ENCODE assay signal across 8 cellular contexts in genomic region chr15:73051811-73052678, GRCh38. TPM values are rescaled to one million over a fixed set of nuclear protein-coding genes. Genes with fewer than 3 reads are reported as not detected.
DNase-seq lines count a peak whose midpoint lies in the region; ATAC-seq and TF ChIP-seq lines count a peak whose summit lies in the region.

A gene with protein sequence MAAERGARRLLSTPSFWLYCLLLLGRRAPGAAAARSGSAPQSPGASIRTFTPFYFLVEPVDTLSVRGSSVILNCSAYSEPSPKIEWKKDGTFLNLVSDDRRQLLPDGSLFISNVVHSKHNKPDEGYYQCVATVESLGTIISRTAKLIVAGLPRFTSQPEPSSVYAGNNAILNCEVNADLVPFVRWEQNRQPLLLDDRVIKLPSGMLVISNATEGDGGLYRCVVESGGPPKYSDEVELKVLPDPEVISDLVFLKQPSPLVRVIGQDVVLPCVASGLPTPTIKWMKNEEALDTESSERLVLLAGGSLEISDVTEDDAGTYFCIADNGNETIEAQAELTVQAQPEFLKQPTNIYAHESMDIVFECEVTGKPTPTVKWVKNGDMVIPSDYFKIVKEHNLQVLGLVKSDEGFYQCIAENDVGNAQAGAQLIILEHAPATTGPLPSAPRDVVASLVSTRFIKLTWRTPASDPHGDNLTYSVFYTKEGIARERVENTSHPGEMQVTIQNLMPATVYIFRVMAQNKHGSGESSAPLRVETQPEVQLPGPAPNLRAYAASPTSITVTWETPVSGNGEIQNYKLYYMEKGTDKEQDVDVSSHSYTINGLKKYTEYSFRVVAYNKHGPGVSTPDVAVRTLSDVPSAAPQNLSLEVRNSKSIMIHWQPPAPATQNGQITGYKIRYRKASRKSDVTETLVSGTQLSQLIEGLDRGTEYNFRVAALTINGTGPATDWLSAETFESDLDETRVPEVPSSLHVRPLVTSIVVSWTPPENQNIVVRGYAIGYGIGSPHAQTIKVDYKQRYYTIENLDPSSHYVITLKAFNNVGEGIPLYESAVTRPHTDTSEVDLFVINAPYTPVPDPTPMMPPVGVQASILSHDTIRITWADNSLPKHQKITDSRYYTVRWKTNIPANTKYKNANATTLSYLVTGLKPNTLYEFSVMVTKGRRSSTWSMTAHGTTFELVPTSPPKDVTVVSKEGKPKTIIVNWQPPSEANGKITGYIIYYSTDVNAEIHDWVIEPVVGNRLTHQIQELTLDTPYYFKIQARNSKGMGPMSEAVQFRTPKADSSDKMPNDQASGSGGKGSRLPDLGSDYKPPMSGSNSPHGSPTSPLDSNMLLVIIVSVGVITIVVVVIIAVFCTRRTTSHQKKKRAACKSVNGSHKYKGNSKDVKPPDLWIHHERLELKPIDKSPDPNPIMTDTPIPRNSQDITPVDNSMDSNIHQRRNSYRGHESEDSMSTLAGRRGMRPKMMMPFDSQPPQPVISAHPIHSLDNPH (N-terminal part only) (plus strand): TSS chr15:73052463. CDS start chr15:73052676, 213 bp downstream.

- H3K9me3 ChIP-seq in MM.1S (replicated peaks; ENCODE audit: insufficient read depth, low read length) (no peaks in the 10 kb centered on the region), SK-N-SH (no peaks in the 10 kb centered on the region), neutrophil (no peaks in the 10 kb centered on the region), subcutaneous abdominal adipose tissue (ENCODE audit: control insufficient read depth in 5 of 5, low read length in 5 of 5) (no peaks in the 10 kb centered on the region)

- H3K9me2 ChIP-seq in MM.1S (replicated peaks; ENCODE audit: insufficient read depth, low read length) (no peaks in the 10 kb centered on the region), SK-N-SH (no peaks in the 10 kb centered on the region)

- no peak within 1 kb of the TSS for H3K27ac Mint-ChIP-seq in activated naive CD4-positive, alpha-beta T cell treated with anti-CD3 and anti-CD28 coated beads, Interleukin-2, amount 50 U/mL, for 72 hours

- H3F3A ChIP-seq in MM.1S (ENCODE audit: insufficient read depth, low read length) (peaks cover 4% of the 10 kb centered on the region; the same call in 1 of the 2 replicates), SK-N-SH (replicated peaks; ENCODE audit: insufficient read depth) (no peaks in the 10 kb centered on the region)

- H3K9me3 Mint-ChIP-seq in activated naive CD4-positive, alpha-beta T cell treated with anti-CD3 and anti-CD28 coated beads, Interleukin-2, amount 50 U/mL, for 72 hours = no peaks in the 10 kb centered on the region

- TF ChIP-seq RAD21 in SK-N-SH (IDR thresholded peaks at IDR 0.05; ENCODE audit: low read length) = no peak

- 0% methylated on average over 17 of the region's 110 CpGs for WGBS in SK-N-SH (ENCODE audit: low lambda C conversion rate)

- 0 out of 4 replicates have a peak, but pooled peaks of 1 of the 2 experiments have one; percentile 8 for TF ChIP-seq EP300 in SK-N-SH (IDR thresholded peaks at IDR 0.05; ENCODE audit: borderline replicate concordance in 1 of 2, low read depth in 1 of 2, low read length in 1 of 2)

- H3K4me1 ChIP-seq in MM.1S (ENCODE audit: low read length) = peaks cover 11% of the 10 kb centered on the region; the same call in 1 of the 2 replicates
- H3K4me1 ChIP-seq in SK-N-SH (ENCODE audit: control insufficient read depth in 1 of 2, insufficient read depth in 2 of 2, low read depth in 1 of 2, low read length in 1 of 2) = peaks cover 0 to 5% of the 10 kb centered on the region in 2 experiments; a peak in 2 of 4 replicates
- peaks cover 0 to 8% of the 10 kb centered on the region in 2 experiments for H3K4me1 ChIP-seq in neutrophil (ENCODE audit: control insufficient read depth in 1 of 2, insufficient read depth in 1 of 2, low read depth in 1 of 2, low read length in 1 of 2)
- peaks cover 0 to 21% (median 16%) of the 10 kb centered on the region in 5 donors for H3K4me1 ChIP-seq in subcutaneous abdominal adipose tissue (ENCODE audit: control insufficient read depth in 5 of 5, insufficient read depth in 5 of 5, low read length in 5 of 5)

- no peaks in the 10 kb centered on the region for H3K36me3 ChIP-seq in MM.1S (replicated peaks; ENCODE audit: insufficient read depth, low read length)
- H3K36me3 ChIP-seq in SK-N-SH (replicated peaks in 1 of 2; ENCODE audit: control insufficient read depth in 1 of 2, insufficient read depth in 2 of 2, low read length in 1 of 2) = no peaks in the 10 kb centered on the region
- no peaks in the 10 kb centered on the region for H3K36me3 ChIP-seq in neutrophil
- no peaks in the 10 kb centered on the region for H3K36me3 ChIP-seq in subcutaneous abdominal adipose tissue (ENCODE audit: control insufficient read depth in 5 of 5, insufficient read depth in 5 of 5, low read length in 5 of 5)

- no peaks in the 10 kb centered on the region for H3K27me3 ChIP-seq in MM.1S (replicated peaks; ENCODE audit: insufficient read depth, low read length)
- no peaks in the 10 kb centered on the region for H3K27me3 ChIP-seq in SK-N-SH (ENCODE audit: insufficient read depth)
- H3K27me3 ChIP-seq in neutrophil = peaks cover 100% of the 10 kb centered on the region
- peaks cover 0 to 12% (median 0%) of the 10 kb centered on the region in 5 donors for H3K27me3 ChIP-seq in subcutaneous abdominal adipose tissue (ENCODE audit: control insufficient read depth in 5 of 5, insufficient read depth in 4 of 5, low read length in 5 of 5)

- DNase-seq in Caki2 (ENCODE audit: low read depth) = peak; percentile 90
- DNase-seq in MM.1S = peak; percentile 87
- DNase-seq in SK-N-SH = peak; percentile 97
- DNase-seq in activated naive CD4-positive, alpha-beta T cell treated with anti-CD3 and anti-CD28 coated beads, Interleukin-2, amount 50 U/mL, for 72 hours (ENCODE audit: low spot score in 2 of 2) = peak; percentile 77 to 78
- peak; percentile 94 for DNase-seq in globus pallidus (ENCODE audit: low spot score)

- in situ Hi-C loops in Caki2 (cut with HindIII; ENCODE audit: low pct_unique_long_range_greater_than_20kb, low sequenced_read_pairs) = no loop called here

- peak; percentile 49 for ATAC-seq in GM21825 (IDR thresholded peaks at IDR 0.05; ENCODE audit: unreplicated experiment)
- ATAC-seq in activated naive CD4-positive, alpha-beta T cell treated with anti-CD3 and anti-CD28 coated beads, Interleukin-2, amount 50 U/mL, for 72 hours = peak; percentile 82 to 84

- POLR2A ChIA-PET in SK-N-SH (lab: Yijun Ruan, JAX) = no interaction called here

- H2AFZ ChIP-seq in MM.1S (ENCODE audit: low read length) (peak within 1 kb of the TSS; percentile 98), SK-N-SH (ENCODE audit: low read depth) (peak within 1 kb of the TSS; percentile 96)

- H3K79me2 ChIP-seq in MM.1S (ENCODE audit: low read length) (peaks cover 36% of the 10 kb centered on the region), SK-N-SH (ENCODE audit: insufficient read depth) (no peaks in the 10 kb centered on the region)

- no peak for TF ChIP-seq CTCF in MM.1S (IDR thresholded peaks at IDR 0.05; ENCODE audit: low read length)
- no peak for TF ChIP-seq CTCF in SK-N-SH (IDR thresholded peaks at IDR 0.05)
- TF ChIP-seq CTCF in neutrophil (IDR thresholded peaks at IDR 0.05) = no peak

- peak within 1 kb of the TSS; percentile 88 for H3K9ac ChIP-seq in MM.1S (ENCODE audit: low read length)
- H3K9ac ChIP-seq in SK-N-SH = peak within 1 kb of the TSS; percentile 77
- peak within 1 kb of the TSS; percentile 47 to 83 (median 61) for H3K9ac ChIP-seq in subcutaneous abdominal adipose tissue (ENCODE audit: low read length in 5 of 5)

- CTCF ChIA-PET in SK-N-SH (lab: Yijun Ruan, JAX) = interaction anchor here (0.9 to 1.8 kb wide), 9 partner anchors 10 to 222 kb away, joined by 3 to 11 read pairs (median 4); no protein-coding TSS in a partner anchor

- H3K36me3 Mint-ChIP-seq in activated naive CD4-positive, alpha-beta T cell treated with anti-CD3 and anti-CD28 coated beads, Interleukin-2, amount 50 U/mL, for 72 hours = no peaks in the 10 kb centered on the region

- H3K27ac ChIP-seq in MM.1S (ENCODE audit: low read length) (peak within 1 kb of the TSS; percentile 83), SK-N-SH (ENCODE audit: low read depth in 2 of 2, low read length in 1 of 2) (peak within 1 kb of the TSS; percentile 60 to 95), neutrophil (no peak within 1 kb of the TSS), subcutaneous abdominal adipose tissue (ENCODE audit: low read depth, low read length) (peak within 1 kb of the TSS; percentile 63)

- H4K20me1 ChIP-seq in MM.1S (ENCODE audit: insufficient read depth, low read length) (no peaks in the 10 kb centered on the region), SK-N-SH (ENCODE audit: insufficient read depth) (peaks cover 10% of the 10 kb centered on the region; the same call in 1 of the 2 replicates)

- peak within 1 kb of the TSS; percentile 85 for H3K4me2 ChIP-seq in MM.1S (ENCODE audit: low read depth, low read length)
- peak within 1 kb of the TSS; percentile 93 for H3K4me2 ChIP-seq in SK-N-SH

- H3K4me3 ChIP-seq in MM.1S (ENCODE audit: low read length) (peak within 1 kb of the TSS; percentile 91), SK-N-SH (ENCODE audit: low read depth in 2 of 2, low read length in 1 of 2) (peak within 1 kb of the TSS; percentile 76 to 83), neutrophil (ENCODE audit: low read depth in 1 of 2, low read length in 1 of 2) (peak within 1 kb of the TSS; percentile 3 to 55), subcutaneous abdominal adipose tissue (ENCODE audit: low read depth in 1 of 5, low read length in 5 of 5) (peak within 1 kb of the TSS; percentile 72 to 88 (median 78))

TF ChIP-seq in SK-N-SH, 30 proteins besides CTCF, POLR2A, EP300 and RAD21:
- peak; percentile 89 for TF ChIP-seq CHD2 (IDR thresholded peaks at IDR 0.05; ENCODE audit: low read length, partially characterized antibody)
- TF ChIP-seq TAF1 (IDR thresholded peaks at IDR 0.05; ENCODE audit: borderline replicate concordance, low read depth, low read length) = peak; percentile 42; the same call in 1 of the 2 replicates
- no peak for TF ChIP-seq ELF1 (IDR thresholded peaks at IDR 0.05)
- 0 out of 2 replicates have a peak, but pooled peaks have one; percentile 27 for TF ChIP-seq MAX (IDR thresholded peaks at IDR 0.05; ENCODE audit: low read depth)
- peak; percentile 59 for TF ChIP-seq NRF1 (IDR thresholded peaks at IDR 0.05; ENCODE audit: low read depth, low read length)
- TF ChIP-seq POLR2AphosphoS5 (IDR thresholded peaks at IDR 0.05; ENCODE audit: low read depth, low read length) = no peak
TF ChIP-seq in SK-N-SH: peak in this region for 4.

RNA-seq across cellular contexts. Expression of the gene that starts here (rescaled TPM):
- total RNA-seq in Caki2 (2014; rRNA removed; shearing (Covaris generic); ENCODE audit: low replicate concordance) = 6.1 and 8.0 TPM in 2 replicates
- 12.7 and 13.1 TPM in 2 replicates for polyA plus RNA-seq in SK-N-SH (2012; rRNA removed)
- 13.6 and 14.5 TPM in 2 replicates for polyA plus RNA-seq in SK-N-SH (2012; cell fraction: cytosol; rRNA removed)
- polyA plus RNA-seq in SK-N-SH (2012; cell fraction: nucleus; rRNA removed) = 16.3 and 22.5 TPM in 2 replicates
- total RNA-seq in activated naive CD4-positive, alpha-beta T cell treated with anti-CD3 and anti-CD28 coated beads, Interleukin-2, amount 50 U/mL, for 72 hours = 1 to 10 TPM; 5.2 to 5.3 TPM

Comparison
In these comparisons a context has a peak if more than half of its experiments do, and no peak if none do; other contexts are left out.
1. H3K4me3 ChIP-seq: peak in every context shown above with its lines; median percentile 91 in MM.1S; 80 in SK-N-SH; 78 in subcutaneous abdominal adipose tissue; 29 in neutrophil.